Comparison of ENCODE assay signal across 13 cellular contexts in the genomic region with DNA sequence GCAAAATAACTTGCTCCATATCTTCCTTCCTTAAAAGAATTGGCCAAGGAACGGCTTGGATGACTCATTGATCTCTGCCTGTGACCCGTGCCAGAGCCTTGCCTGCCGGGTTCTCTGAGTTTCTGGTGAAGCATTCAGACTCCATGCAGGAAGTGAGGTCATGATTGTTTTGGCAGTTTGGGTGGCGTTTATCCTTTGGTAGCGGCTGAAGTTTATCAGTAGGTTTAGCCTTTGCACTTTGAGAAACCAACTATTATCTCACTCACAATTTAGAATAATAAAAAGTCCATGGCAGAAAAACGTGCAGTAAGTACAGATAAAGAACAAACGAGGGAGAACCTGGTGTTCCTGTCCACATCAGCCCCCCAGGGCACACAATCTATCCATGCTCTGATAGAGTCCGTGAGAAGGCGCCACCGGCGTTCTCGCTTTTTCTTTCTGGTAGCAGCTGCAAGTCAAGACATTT. TPM values are rescaled to one million over a fixed set of nuclear protein-coding genes. Genes with fewer than 3 reads are reported as not detected.
DNase-seq lines count a peak whose midpoint lies in the region; ATAC-seq and TF ChIP-seq lines count a peak whose summit lies in the region.
"Had no signal": no experiment of that assay in that cellular context is flagged by ENCODE, and none has a peak within 500 bp of the region (broad histone marks: within the 10 kb centered on the region; RNA-seq: fewer than 3 reads in every experiment).

No MANE protein-coding gene starts in this region.

- peak overlapping the region; percentile 12; the same call in 1 of the 2 replicates for H3K4me3 ChIP-seq in BE2C (ENCODE audit: low read depth, low read length)
- no peak overlapping the region for H3K4me3 ChIP-seq in fibroblast of the aortic adventitia (ENCODE audit: low read depth, low read length)
- H3K4me3 ChIP-seq: cardiac muscle cell had no signal

- H3K4me1 ChIP-seq in BE2C, result peaks cover 5% of the 10 kb centered on the region; the same call in 1 of the 2 replicates

- peak; percentile 18 for DNase-seq in BE2C
- peak; percentile 75 for DNase-seq in RKO (ENCODE audit: low spot score)
- DNase-seq in fibroblast of the aortic adventitia (ENCODE audit: low read depth), result peak; percentile 98
- peak; percentile 76 for DNase-seq in non-pigmented ciliary epithelial cell (ENCODE audit: low read depth)
- no peak for DNase-seq in NOMO-1 treated with DMSO at 0.1 percent for 48 hours (lab: John Stamatoyannopoulos, UW; ENCODE audit: unreplicated experiment)
- no peak for DNase-seq in NCI-H2227 treated with DMSO at 0.1 percent for 48 hours (lab: John Stamatoyannopoulos, UW)
- DNase-seq in SHP77 treated with DMSO at 0.1 percent for 48 hours (lab: John Stamatoyannopoulos, UW), result no peak
- DNase-seq: Kasumi-1; stimulated activated naive CD4-positive, alpha-beta T cell treated with Interleukin-2 at 50 U/mL for 16 hours had no signal

- no peaks in the 10 kb centered on the region for H3K36me3 ChIP-seq in BE2C
- H3K36me3 ChIP-seq: cardiac muscle cell had no signal

- H3K27me3 ChIP-seq in BE2C, result no peaks in the 10 kb centered on the region
- H3K27me3 ChIP-seq: cardiac muscle cell had no signal

- no peaks in the 10 kb centered on the region for H3K9me3 ChIP-seq in BE2C

- TF ChIP-seq CTCF in BE2C (IDR thresholded peaks at IDR 0.05; ENCODE audit: low read depth, low read length), result no peak
- no peak for TF ChIP-seq CTCF in fibroblast of the aortic adventitia (IDR thresholded peaks at IDR 0.05; ENCODE audit: insufficient read depth, low read length)

- ATAC-seq in GM18511 (IDR thresholded peaks at IDR 0.05; ENCODE audit: unreplicated experiment), result no peak

RNA-seq across cellular contexts. Expression of gene CTAGE1, which starts 15.0 kb away (rescaled TPM):
- not detected for polyA plus RNA-seq in BE2C (2012; ENCODE audit: insufficient read depth, insufficient read length, low read depth)
- not detected in 2 replicates for total RNA-seq in fibroblast of the aortic adventitia (ENCODE audit: low replicate concordance)
- total RNA-seq: cardiac muscle cell; T-helper 1 cell treated with Interleukin-12 subunit alpha and Interleukin-12 subunit beta and Interleukin-4 antibody, amounts not matched to agents 30 ng/mL and 1 ng/mL, for 36 hours had no signal
- polyA plus RNA-seq: cardiac muscle cell, neural cell had no signal

Comparison
In these comparisons a context has a peak if more than half of its experiments do, and no peak if none do; other contexts are left out.
1. DNase-seq: peak in BE2C (single experiment), RKO (single experiment), fibroblast of the aortic adventitia (single experiment) and non-pigmented ciliary epithelial cell (single experiment); none in NOMO-1 treated with DMSO at 0.1 percent for 48 hours (single experiment), NCI-H2227 treated with DMSO at 0.1 percent for 48 hours (single experiment) and SHP77 treated with DMSO at 0.1 percent for 48 hours (single experiment).